1 cellular context compared by ENCODE assay signal in genomic region chr20:40689943-40690835, GRCh38.
TF ChIP-seq lines count a peak whose summit lies in the region.

No MANE protein-coding gene starts in this region.

TF ChIP-seq in HEK293, 187 proteins besides CTCF, POLR2A, EP300 and RAD21 (continued from another document and continues in another):
- TF ChIP-seq ZNF513 (tag by site-specific recombination; IDR thresholded peaks at IDR 0.05): no peak
- TF ChIP-seq HOXA7 (CRISPR knock-in tag; IDR thresholded peaks at IDR 0.05; ENCODE audit: borderline replicate concordance): no peak
- no peak for TF ChIP-seq HOXD13 (CRISPR knock-in tag; IDR thresholded peaks at IDR 0.05; ENCODE audit: borderline replicate concordance)
- TF ChIP-seq, protein P1, sequence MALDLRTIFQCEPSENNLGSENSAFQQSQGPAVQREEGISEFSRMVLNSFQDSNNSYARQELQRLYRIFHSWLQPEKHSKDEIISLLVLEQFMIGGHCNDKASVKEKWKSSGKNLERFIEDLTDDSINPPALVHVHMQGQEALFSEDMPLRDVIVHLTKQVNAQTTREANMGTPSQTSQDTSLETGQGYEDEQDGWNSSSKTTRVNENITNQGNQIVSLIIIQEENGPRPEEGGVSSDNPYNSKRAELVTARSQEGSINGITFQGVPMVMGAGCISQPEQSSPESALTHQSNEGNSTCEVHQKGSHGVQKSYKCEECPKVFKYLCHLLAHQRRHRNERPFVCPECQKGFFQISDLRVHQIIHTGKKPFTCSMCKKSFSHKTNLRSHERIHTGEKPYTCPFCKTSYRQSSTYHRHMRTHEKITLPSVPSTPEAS (tag by site-specific recombination; IDR thresholded peaks at IDR 0.05): no peak
- no peak for TF ChIP-seq ZNF791 (tag by site-specific recombination; IDR thresholded peaks at IDR 0.05)
- TF ChIP-seq ZNF654 (tag by site-specific recombination; IDR thresholded peaks at IDR 0.05; ENCODE audit: low read depth): peak; percentile 80
- peak; percentile 72; the same call in 1 of the 2 replicates for TF ChIP-seq ZBTB20 (tag by site-specific recombination; IDR thresholded peaks at IDR 0.05)
- TF ChIP-seq ZNF223 (tag by site-specific recombination; IDR thresholded peaks at IDR 0.05): no peak
- TF ChIP-seq, protein P2, sequence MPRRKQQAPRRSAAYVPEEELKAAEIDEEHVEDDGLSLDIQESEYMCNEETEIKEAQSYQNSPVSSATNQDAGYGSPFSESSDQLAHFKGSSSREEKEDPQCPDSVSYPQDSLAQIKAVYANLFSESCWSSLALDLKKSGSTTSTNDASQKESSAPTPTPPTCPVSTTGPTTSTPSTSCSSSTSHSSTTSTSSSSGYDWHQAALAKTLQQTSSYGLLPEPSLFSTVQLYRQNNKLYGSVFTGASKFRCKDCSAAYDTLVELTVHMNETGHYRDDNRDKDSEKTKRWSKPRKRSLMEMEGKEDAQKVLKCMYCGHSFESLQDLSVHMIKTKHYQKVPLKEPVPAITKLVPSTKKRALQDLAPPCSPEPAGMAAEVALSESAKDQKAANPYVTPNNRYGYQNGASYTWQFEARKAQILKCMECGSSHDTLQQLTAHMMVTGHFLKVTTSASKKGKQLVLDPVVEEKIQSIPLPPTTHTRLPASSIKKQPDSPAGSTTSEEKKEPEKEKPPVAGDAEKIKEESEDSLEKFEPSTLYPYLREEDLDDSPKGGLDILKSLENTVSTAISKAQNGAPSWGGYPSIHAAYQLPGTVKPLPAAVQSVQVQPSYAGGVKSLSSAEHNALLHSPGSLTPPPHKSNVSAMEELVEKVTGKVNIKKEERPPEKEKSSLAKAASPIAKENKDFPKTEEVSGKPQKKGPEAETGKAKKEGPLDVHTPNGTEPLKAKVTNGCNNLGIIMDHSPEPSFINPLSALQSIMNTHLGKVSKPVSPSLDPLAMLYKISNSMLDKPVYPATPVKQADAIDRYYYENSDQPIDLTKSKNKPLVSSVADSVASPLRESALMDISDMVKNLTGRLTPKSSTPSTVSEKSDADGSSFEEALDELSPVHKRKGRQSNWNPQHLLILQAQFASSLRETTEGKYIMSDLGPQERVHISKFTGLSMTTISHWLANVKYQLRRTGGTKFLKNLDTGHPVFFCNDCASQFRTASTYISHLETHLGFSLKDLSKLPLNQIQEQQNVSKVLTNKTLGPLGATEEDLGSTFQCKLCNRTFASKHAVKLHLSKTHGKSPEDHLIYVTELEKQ (tag by site-specific recombination; IDR thresholded peaks at IDR 0.05; ENCODE audit: borderline replicate concordance): no peak
- no peak for TF ChIP-seq ZNF362 (tag by site-specific recombination; IDR thresholded peaks at IDR 0.05)
- no peak for TF ChIP-seq ZNF521 (tag by site-specific recombination; IDR thresholded peaks at IDR 0.05)
- TF ChIP-seq ZNF518A (tag by site-specific recombination; conservative IDR thresholded peaks at IDR 0.05; ENCODE audit: low read depth): no peak
- no peak; the same call in none of the 2 replicates for TF ChIP-seq ZNF335 (tag by site-specific recombination; conservative IDR thresholded peaks at IDR 0.05)
- no peak for TF ChIP-seq ZNF830 (tag by site-specific recombination; IDR thresholded peaks at IDR 0.05; ENCODE audit: low read depth)
- no peak for TF ChIP-seq ZEB2 (tag by site-specific recombination; IDR thresholded peaks at IDR 0.05)
- no peak for TF ChIP-seq ZNF792 (tag by site-specific recombination; IDR thresholded peaks at IDR 0.05)
- peak; percentile 62; the same call in 1 of the 2 replicates for TF ChIP-seq SCRT2 (tag by site-specific recombination; IDR thresholded peaks at IDR 0.05)
- no peak for TF ChIP-seq ZNF561 (tag by site-specific recombination; IDR thresholded peaks at IDR 0.05; ENCODE audit: borderline replicate concordance)
- no peak for TF ChIP-seq ZNF571 (tag by site-specific recombination; IDR thresholded peaks at IDR 0.05)
- no peak for TF ChIP-seq ZNF19 (tag by site-specific recombination; IDR thresholded peaks at IDR 0.05; ENCODE audit: low read depth)
- TF ChIP-seq ZNF510 (tag by site-specific recombination; IDR thresholded peaks at IDR 0.05; ENCODE audit: insufficient replicate concordance): no peak
- no peak for TF ChIP-seq ZNF2 (tag by site-specific recombination; IDR thresholded peaks at IDR 0.05)
- no peak for TF ChIP-seq ZNF112 (tag by site-specific recombination; IDR thresholded peaks at IDR 0.05)
- TF ChIP-seq ZNF174 (tag by site-specific recombination; IDR thresholded peaks at IDR 0.05): no peak
- no peak for TF ChIP-seq ZNF664 (tag by site-specific recombination; IDR thresholded peaks at IDR 0.05)
- TF ChIP-seq YY1 (tag by site-specific recombination; IDR thresholded peaks at IDR 0.05): no peak
- no peak for TF ChIP-seq AEBP2 (tag by site-specific recombination; IDR thresholded peaks at IDR 0.05; ENCODE audit: borderline replicate concordance)
- TF ChIP-seq INSM2 (tag by site-specific recombination; IDR thresholded peaks at IDR 0.05): no peak
- no peak for TF ChIP-seq ZNF837 (tag by site-specific recombination; IDR thresholded peaks at IDR 0.05)
- TF ChIP-seq ZNF704 (tag by site-specific recombination; IDR thresholded peaks at IDR 0.05): no peak
- no peak for TF ChIP-seq GFI1B (tag by site-specific recombination; IDR thresholded peaks at IDR 0.05)
- no peak for TF ChIP-seq GLIS2 (tag by site-specific recombination; IDR thresholded peaks at IDR 0.05)
- TF ChIP-seq SETDB1 (IDR thresholded peaks at IDR 0.05; ENCODE audit: insufficient read length, low read length): no peak
- TF ChIP-seq ELK4 (IDR thresholded peaks at IDR 0.05; ENCODE audit: borderline replicate concordance, low read depth, low read length): no peak
- no peak for TF ChIP-seq ZIC2 (tag by site-specific recombination; IDR thresholded peaks at IDR 0.05)
- TF ChIP-seq ZNF341 (tag by site-specific recombination; IDR thresholded peaks at IDR 0.05; ENCODE audit: low read depth): no peak
- TF ChIP-seq GLIS1 (tag by site-specific recombination; IDR thresholded peaks at IDR 0.05): no peak
- TF ChIP-seq ZNF157 (tag by site-specific recombination; IDR thresholded peaks at IDR 0.05): no peak
- no peak for TF ChIP-seq ZNF692 (tag by site-specific recombination; IDR thresholded peaks at IDR 0.05)
